Comparison of ENCODE assay signal across 19 cellular contexts in the genomic region with DNA sequence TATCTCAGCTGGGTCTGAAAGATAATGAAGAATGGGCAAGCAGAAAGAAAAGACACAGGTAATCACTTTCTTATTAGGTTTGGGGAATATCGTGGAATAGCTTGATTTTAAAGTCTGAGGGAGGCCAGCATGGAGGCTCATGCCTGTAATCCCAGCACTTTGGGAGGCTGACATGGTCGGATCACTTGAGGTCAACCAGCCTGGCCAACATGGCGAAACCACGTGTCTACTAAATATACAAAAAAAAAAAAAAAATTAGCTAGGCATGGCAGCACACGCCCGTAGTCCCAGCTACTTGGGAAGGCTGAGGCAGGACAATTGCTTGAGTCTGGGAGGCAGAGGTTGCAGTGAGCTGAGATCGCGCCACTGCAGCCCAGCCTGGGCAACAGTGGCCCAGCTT. TPM values are rescaled to one million over a fixed set of nuclear protein-coding genes. Genes with fewer than 3 reads are reported as not detected.
DNase-seq lines count a peak whose midpoint lies in the region; ATAC-seq and TF ChIP-seq lines count a peak whose summit lies in the region.
"Had no signal": no experiment of that assay in that cellular context is flagged by ENCODE, and none has a peak within 500 bp of the region (broad histone marks: within the 10 kb centered on the region; RNA-seq: fewer than 3 reads in every experiment).

No MANE protein-coding gene starts in this region.

- CTCF ChIA-PET in CD4-positive, alpha-beta T cell (lab: Charles Lee) = interaction anchor here (0.7 kb wide), 1 partner anchor 22 kb away, joined by 3 read pairs; no protein-coding TSS in a partner anchor

- POLR2A ChIA-PET in CD4-positive, alpha-beta T cell (lab: Charles Lee) = interaction anchor here (2.0 kb wide), 1 partner anchor 10 kb away, joined by 4 read pairs; no protein-coding TSS in a partner anchor

- peaks cover 4% of the 10 kb centered on the region for H3K36me3 Mint-ChIP-seq in T-helper 2 cell treated with Interferon-gamma antibody and Interleukin-4, amounts not matched to agents 5 μg/mL and 100 μg/mL, for 36 hours (ENCODE audit: low read depth)
- peaks cover 8% of the 10 kb centered on the region for H3K36me3 Mint-ChIP-seq in CD4-positive, alpha-beta T cell (ENCODE audit: low read depth)
- H3K36me3 Mint-ChIP-seq in mesothelial cell of epicardium = peaks cover 5% of the 10 kb centered on the region

- no peak for DNase-seq in T-helper 2 cell treated with Interferon-gamma antibody and Interleukin-4, amounts not matched to agents 5 μg/mL and 100 μg/mL, for 36 hours (ENCODE audit: low spot score)
- DNase-seq in T-helper 2 cell (no peak), mesothelial cell of epicardium (ENCODE audit: low spot score in 2 of 2, unreplicated experiment in 2 of 2) (no peak), GM03348 (ENCODE audit: low spot score) (no peak)
- no peak for DNase-seq in CD4-positive, alpha-beta T cell
- DNase-seq: activated B cell treated with CpG ODN at 0.5 μM for 24 hours; activated naive CD8-positive, alpha-beta T cell treated with anti-CD3 and anti-CD28 coated beads, Interleukin-2, amount 50 U/mL, for 24 hours; left cardiac atrium; NCI-H2081 treated with DMSO at 0.1 percent for 48 hours; NCI-H524 treated with DMSO at 0.1 percent for 48 hours; stimulated activated naive CD4-positive, alpha-beta T cell; trophoblast cell had no signal

- no peak overlapping the region for H3K27ac ChIP-seq in CD4-positive, alpha-beta T cell (ENCODE audit: low read depth, low read length)
- H3K27ac ChIP-seq in VCaP = peak overlapping the region; percentile 85; the same call in 1 of the 2 replicates
- H3K27ac ChIP-seq: breast epithelium had no signal

- no peaks in the 10 kb centered on the region for H3K9me3 ChIP-seq in CD4-positive, alpha-beta T cell (ENCODE audit: control insufficient read depth, low read length)
- H3K9me3 ChIP-seq: breast epithelium had no signal

- TF ChIP-seq CTCF in CD4-positive, alpha-beta T cell (IDR thresholded peaks at IDR 0.05) = no peak
- TF ChIP-seq CTCF in VCaP (conservative IDR thresholded peaks at IDR 0.05) = no peak
- TF ChIP-seq CTCF in mesothelial cell of epicardium (IDR thresholded peaks at IDR 0.05; ENCODE audit: unreplicated experiment) = no peak

- H3K4me3 Mint-ChIP-seq in T-helper 2 cell treated with Interferon-gamma antibody and Interleukin-4, amounts not matched to agents 5 μg/mL and 100 μg/mL, for 36 hours = peak overlapping the region; percentile 91
- peak overlapping the region; percentile 88 for H3K4me3 Mint-ChIP-seq in CD4-positive, alpha-beta T cell
- no peak overlapping the region for H3K4me3 Mint-ChIP-seq in mesothelial cell of epicardium

- H3K4me1 Mint-ChIP-seq in T-helper 2 cell treated with Interferon-gamma antibody and Interleukin-4, amounts not matched to agents 5 μg/mL and 100 μg/mL, for 36 hours (ENCODE audit: low read depth) = peaks cover 17% of the 10 kb centered on the region
- H3K4me1 Mint-ChIP-seq in CD4-positive, alpha-beta T cell (ENCODE audit: low read depth) = peaks cover 26% of the 10 kb centered on the region
- peaks cover 29% of the 10 kb centered on the region for H3K4me1 Mint-ChIP-seq in mesothelial cell of epicardium

- no peaks in the 10 kb centered on the region for H3K9me3 Mint-ChIP-seq in T-helper 2 cell treated with Interferon-gamma antibody and Interleukin-4, amounts not matched to agents 5 μg/mL and 100 μg/mL, for 36 hours
- no peaks in the 10 kb centered on the region for H3K9me3 Mint-ChIP-seq in CD4-positive, alpha-beta T cell
- no peaks in the 10 kb centered on the region for H3K9me3 Mint-ChIP-seq in mesothelial cell of epicardium
- H3K9me3 Mint-ChIP-seq: activated B cell treated with CpG ODN at 0.5 μM for 24 hours; activated naive CD8-positive, alpha-beta T cell treated with anti-CD3 and anti-CD28 coated beads, Interleukin-2, amount 50 U/mL, for 24 hours had no signal

- H3K27ac Mint-ChIP-seq in T-helper 2 cell treated with Interferon-gamma antibody and Interleukin-4, amounts not matched to agents 5 μg/mL and 100 μg/mL, for 36 hours = no peak overlapping the region
- H3K27ac Mint-ChIP-seq in CD4-positive, alpha-beta T cell = no peak overlapping the region
- peak overlapping the region; percentile 68 for H3K27ac Mint-ChIP-seq in mesothelial cell of epicardium
- H3K27ac Mint-ChIP-seq: activated naive CD8-positive, alpha-beta T cell treated with anti-CD3 and anti-CD28 coated beads, Interleukin-2, amount 50 U/mL, for 24 hours had no signal

- ATAC-seq in CD4-positive, alpha-beta T cell (ENCODE audit: poor library complexity) = no peak
- no peak for ATAC-seq in GM19467 (IDR thresholded peaks at IDR 0.05; ENCODE audit: unreplicated experiment)
- ATAC-seq in HG02973 (IDR thresholded peaks at IDR 0.05; ENCODE audit: unreplicated experiment) = no peak
- ATAC-seq: activated naive CD8-positive, alpha-beta T cell treated with anti-CD3 and anti-CD28 coated beads, Interleukin-2, amount 50 U/mL, for 24 hours; esophagus mucosa; left cardiac atrium; right cardiac atrium had no signal

- no peaks in the 10 kb centered on the region for H3K27me3 ChIP-seq in CD4-positive, alpha-beta T cell (ENCODE audit: control insufficient read depth, insufficient read depth, low read length)
- H3K27me3 ChIP-seq: breast epithelium had no signal

- no peaks in the 10 kb centered on the region for H3K27me3 Mint-ChIP-seq in T-helper 2 cell treated with Interferon-gamma antibody and Interleukin-4, amounts not matched to agents 5 μg/mL and 100 μg/mL, for 36 hours (ENCODE audit: low read depth)
- no peaks in the 10 kb centered on the region for H3K27me3 Mint-ChIP-seq in CD4-positive, alpha-beta T cell
- no peaks in the 10 kb centered on the region for H3K27me3 Mint-ChIP-seq in mesothelial cell of epicardium (ENCODE audit: low read depth)
- H3K27me3 Mint-ChIP-seq: activated B cell treated with CpG ODN at 0.5 μM for 24 hours; activated naive CD8-positive, alpha-beta T cell treated with anti-CD3 and anti-CD28 coated beads, Interleukin-2, amount 50 U/mL, for 24 hours had no signal

- intact Hi-C loops in CD4-positive, alpha-beta T cell (cut with DNase I, micrococcal nuclease) = loop anchor here (2.0 to 5.0 kb wide), 2 partner anchors 21 to 107 kb away; no protein-coding TSS in a partner anchor

RNA-seq across cellular contexts. Expression of a gene that starts 1.5 kb away (rescaled TPM):
- 10 to 100 TPM; 10.6 to 11.8 TPM for total RNA-seq in CD4-positive, alpha-beta T cell
- total RNA-seq in mesothelial cell of epicardium = 81.2 to 91.0 TPM (median 88.5 TPM) in 3 replicates

RNA-seq across cellular contexts. Expression of a gene that starts 1.9 kb away (rescaled TPM):
- total RNA-seq in CD4-positive, alpha-beta T cell = under 1 TPM in 1 of 2 experiments, not detected in 1; 0.16 TPM
- 1.3 to 2.0 TPM (median 1.7 TPM) in 3 replicates for total RNA-seq in mesothelial cell of epicardium
- total RNA-seq: mesenteric fat pad had no signal

RNA-seq across cellular contexts. Expression of a gene that starts 9.2 kb away (rescaled TPM):
- total RNA-seq in CD4-positive, alpha-beta T cell = not detected
- total RNA-seq in mesothelial cell of epicardium = 0.25 to 0.92 TPM (median 0.42 TPM) in 3 replicates
- total RNA-seq: activated B cell treated with CpG ODN at 0.5 μM for 24 hours, mesenteric fat pad had no signal

RNA-seq across cellular contexts. Expression of a gene that starts 21.6 kb away (rescaled TPM):
- total RNA-seq in CD4-positive, alpha-beta T cell = 1 to 10 TPM; 4.1 to 4.2 TPM
- total RNA-seq in mesothelial cell of epicardium = 54.7 to 58.9 TPM (median 57.1 TPM) in 3 replicates

RNA-seq across cellular contexts. Expression of a gene that starts 34.8 kb away (rescaled TPM):
- total RNA-seq in CD4-positive, alpha-beta T cell = 100 to 1,000 TPM; 114 to 119 TPM
- total RNA-seq in mesothelial cell of epicardium = 84.0 to 90.9 TPM (median 90.8 TPM) in 3 replicates
